ENCODE assay signal across 27 cellular contexts in the genomic region with DNA sequence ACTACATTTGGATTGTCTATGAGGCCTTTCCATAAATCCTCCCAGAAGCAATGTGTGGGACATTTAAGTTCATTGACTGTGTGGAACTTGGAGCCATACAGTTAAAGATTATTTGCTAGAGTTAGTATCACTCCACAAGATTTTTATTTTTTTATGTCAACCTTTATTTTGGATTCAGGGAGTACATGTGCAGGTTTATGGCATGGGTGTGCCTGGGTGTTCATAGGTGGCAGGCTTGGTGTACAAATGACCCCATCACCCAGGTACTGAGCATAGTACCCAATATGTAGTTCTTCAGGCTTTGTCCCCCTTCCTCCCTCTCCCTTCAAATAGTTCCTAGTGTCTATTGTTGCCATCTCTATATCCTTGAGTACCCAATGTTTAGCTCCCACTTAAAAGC.
DNase-seq lines count a peak whose midpoint lies in the region; ATAC-seq and TF ChIP-seq lines count a peak whose summit lies in the region.
"Had no signal": no experiment of that assay in that cellular context is flagged by ENCODE, and none has a peak within 500 bp of the region (broad histone marks: within the 10 kb centered on the region; RNA-seq: fewer than 3 reads in every experiment).

No MANE protein-coding gene starts in this region.

- DNase-seq in left colon (peak in 1 of 2 donors; percentile 12), mucosa of descending colon (peak in 1 of 3 donors; percentile 30), NCI-H1092 treated with DMSO at 0.1 percent for 48 hours (lab: John Stamatoyannopoulos, UW) (no peak)
- DNase-seq: 8988T; ACHN; AML-193; BE2C; C1 segment of cervical spinal cord; Caco-2; Calu3; CD4-positive, alpha-beta memory T cell; CD4-positive, alpha-beta T cell; CD4-positive, CD25-positive, alpha-beta regulatory T cell; CD8-positive, alpha-beta memory T cell; CD8-positive, alpha-beta T cell; COR-L47; DMS 273 treated with DMSO at 0.1 percent for 48 hours; DMS153; DMS53; DMS79; DMS79 treated with DMSO at 0.1 percent for 48 hours; DND-41; EL had no signal

- H3K4me1 ChIP-seq in mucosa of descending colon (ENCODE audit: low read depth): peaks cover 2% of the 10 kb centered on the region
- H3K4me1 ChIP-seq: A549; BE2C; BLaER1; BLaER1 treated with 17β-estradiol and CSF1 and Interleukin-3, amounts not matched to agents 10 nM and 100 nM; Caco-2 had no signal

- no peak overlapping the region for H3K4me3 ChIP-seq in mucosa of descending colon
- H3K4me3 ChIP-seq: A549; BLaER1; BLaER1 treated with 17β-estradiol and CSF1 and Interleukin-3, amounts not matched to agents 10 nM and 100 nM had no signal

- intact Hi-C loops in left colon (cut with DNase I, micrococcal nuclease) (no loop called here), mucosa of descending colon (cut with DNase I, micrococcal nuclease) (no loop called here)

- H3K9me3 ChIP-seq in mucosa of descending colon: no peaks in the 10 kb centered on the region
- H3K9me3 ChIP-seq: A549, Caco-2 had no signal

- no peaks in the 10 kb centered on the region for H3K36me3 ChIP-seq in mucosa of descending colon (ENCODE audit: low read depth)
- H3K36me3 ChIP-seq: BE2C; BLaER1; BLaER1 treated with 17β-estradiol and CSF1 and Interleukin-3, amounts not matched to agents 10 nM and 100 nM had no signal

- ATAC-seq in left colon (peak; percentile 92), mucosa of descending colon (peak; percentile 70), GM19023 (IDR thresholded peaks at IDR 0.05; ENCODE audit: unreplicated experiment) (no peak)
- ATAC-seq: A549; CD8-positive, alpha-beta T cell had no signal

- TF ChIP-seq CTCF in mucosa of descending colon (IDR thresholded peaks at IDR 0.05): no peak
